ENCODE assay signal across 15 cellular contexts in genomic region chr5:54384356-54384933, GRCh38.
"Had no signal": no experiment of that assay in that cellular context is flagged by ENCODE, and none has a peak within 500 bp of the region (broad histone marks: within the 10 kb centered on the region; RNA-seq: fewer than 3 reads in every experiment).

No MANE protein-coding gene starts in this region.

- DNase-seq: effector CD4-positive, alpha-beta T cell; endodermal cell; erythroblast; foreskin keratinocyte; hippocampal formation; mammary epithelial cell; naive thymus-derived CD8-positive, alpha-beta T cell; psoas muscle; sigmoid colon; stimulated activated CD4-positive, alpha-beta T cell treated with anti-CD3 and anti-CD28 coated beads, Interleukin-12 subunit alpha, Interleukin-12 subunit beta, amount 100 ng/mL, for 4 hours; stimulated activated naive CD4-positive, alpha-beta T cell treated with Interleukin-2 at 50 U/mL for 16 hours had no signal

- H3K36me3 Mint-ChIP-seq: naive thymus-derived CD8-positive, alpha-beta T cell had no signal

- H3K4me1 ChIP-seq: psoas muscle, sigmoid colon, upper lobe of left lung had no signal

- ATAC-seq: foreskin keratinocyte; naive thymus-derived CD8-positive, alpha-beta T cell; psoas muscle had no signal

- H3K27ac ChIP-seq: coronary artery, foreskin keratinocyte, neutrophil, psoas muscle, sigmoid colon, upper lobe of left lung had no signal

- H3K27me3 ChIP-seq: foreskin keratinocyte, neutrophil, sigmoid colon, upper lobe of left lung had no signal

- H3K36me3 ChIP-seq: neutrophil, sigmoid colon, upper lobe of left lung had no signal

- H3K4me3 Mint-ChIP-seq: endodermal cell; naive thymus-derived CD8-positive, alpha-beta T cell had no signal

- H3K27ac Mint-ChIP-seq: endodermal cell; naive thymus-derived CD8-positive, alpha-beta T cell had no signal

- H3K4me3 ChIP-seq: coronary artery, psoas muscle, sigmoid colon, skin epidermis, upper lobe of left lung had no signal

- H3K9me3 ChIP-seq: neutrophil, psoas muscle, sigmoid colon, upper lobe of left lung had no signal

- H3K4me1 Mint-ChIP-seq: naive thymus-derived CD8-positive, alpha-beta T cell had no signal
